In the genomic region with DNA sequence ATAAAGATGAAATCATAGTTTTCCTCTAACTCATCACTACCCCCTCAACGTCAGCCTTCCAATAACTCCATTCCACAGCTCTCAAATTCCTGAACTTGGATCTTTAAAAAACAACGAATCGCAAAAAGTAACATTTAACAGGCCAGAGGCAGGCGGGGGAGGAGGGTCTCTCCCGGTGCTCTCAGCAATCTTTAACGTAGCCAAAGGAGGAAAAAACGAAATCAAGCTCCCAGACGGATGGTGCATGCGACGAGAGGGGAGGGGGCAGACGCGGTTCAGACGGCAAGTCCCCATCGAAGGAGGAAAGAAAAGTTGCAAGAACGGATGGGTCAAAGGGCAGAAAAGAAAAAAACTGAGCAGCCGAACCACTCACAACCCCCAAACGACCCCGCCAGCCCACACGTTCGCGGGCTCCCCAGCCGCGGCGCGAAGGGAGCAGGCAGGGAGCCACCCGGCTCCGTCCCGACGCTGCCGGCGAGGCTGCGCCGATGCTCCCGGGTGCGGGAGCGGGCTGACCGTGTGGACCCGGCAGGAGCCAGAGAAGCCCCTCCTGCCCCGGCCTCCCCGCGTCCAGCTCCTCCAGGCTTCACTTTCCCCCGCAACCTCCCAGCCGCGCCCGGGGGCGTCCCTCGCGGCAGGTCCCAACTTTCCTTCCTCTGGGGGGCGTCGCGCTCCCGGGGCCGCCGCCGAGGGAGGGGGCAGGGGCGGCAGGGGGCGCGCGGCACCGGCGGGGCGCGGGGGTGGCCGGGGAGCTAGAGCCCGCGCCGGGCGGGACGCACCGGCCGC, we compare ENCODE assay signal across 8 cellular contexts. TPM values are rescaled to one million over a fixed set of nuclear protein-coding genes. Genes with fewer than 3 reads are reported as not detected.
DNase-seq lines count a peak whose midpoint lies in the region; ATAC-seq and TF ChIP-seq lines count a peak whose summit lies in the region.

No MANE protein-coding gene starts in this region.

- peak overlapping the region; percentile 87 for H3K4me3 ChIP-seq in GM12865 (ENCODE audit: low read depth, low read length)
- peak overlapping the region; percentile 71 for H3K4me3 ChIP-seq in HFF-Myc (replicated peaks; ENCODE audit: low read depth, low read length)
- peak overlapping the region; percentile 84 for H3K4me3 ChIP-seq in OCI-LY3 (ENCODE audit: low read length)
- H3K4me3 ChIP-seq in thyroid gland (replicated peaks in 1 of 3) = peak overlapping the region; percentile 57 to 95 (median 89)

- peak overlapping the region; percentile 85 for H3K9ac ChIP-seq in OCI-LY3 (ENCODE audit: low read length)

- peak; percentile 32 for DNase-seq in GM12865 (ENCODE audit: low read depth)
- DNase-seq in HFF-Myc (ENCODE audit: extremely low read depth, low read depth) = no peak
- DNase-seq in activated gamma-delta T cell treated with anti-CD3 and anti-CD28 coated beads, Interleukin-2, amount 50 U/mL, for 16 hours (ENCODE audit: low read depth) = peak; percentile 18
- DNase-seq in germinal center (ENCODE audit: low spot score) = peak; percentile 65
- peak; percentile 32 for DNase-seq in occipital lobe (lab: John Stamatoyannopoulos, UW)
- peak; percentile 24 to 36 for DNase-seq in thyroid gland

- H2AFZ ChIP-seq in OCI-LY3 (ENCODE audit: low read depth, low read length) = 0 out of 2 replicates have a peak overlapping the region, but pooled peaks have one; percentile 12

- peak overlapping the region; percentile 85 for H3K4me2 ChIP-seq in OCI-LY3 (ENCODE audit: low read length)

- intact Hi-C loops in thyroid gland (cut with DNase I) = no loop called here

- no peak for TF ChIP-seq POLR2A in thyroid gland (IDR thresholded peaks at IDR 0.05)

- H3K27me3 ChIP-seq in OCI-LY3 (ENCODE audit: low read depth, low read length) (no peaks in the 10 kb centered on the region), thyroid gland (no peaks in the 10 kb centered on the region)

- ATAC-seq in GM18517 (IDR thresholded peaks at IDR 0.05; ENCODE audit: unreplicated experiment) = no peak

- H4K20me1 ChIP-seq in OCI-LY3 (ENCODE audit: insufficient read depth, low read length) = peaks cover 11% of the 10 kb centered on the region; the same call in 1 of the 2 replicates

- H3K4me1 ChIP-seq in OCI-LY3 (ENCODE audit: low read length) (peaks cover 23% of the 10 kb centered on the region), thyroid gland (peaks cover 18 to 27% of the 10 kb centered on the region in 2 donors)

- TF ChIP-seq CTCF in GM12865 (IDR thresholded peaks at IDR 0.05; ENCODE audit: insufficient read depth, low read depth, low read length, missing control alignments) (peak; percentile 29), HFF-Myc (IDR thresholded peaks at IDR 0.05; ENCODE audit: low read depth, low read length, missing control alignments) (no peak), OCI-LY3 (IDR thresholded peaks at IDR 0.05; ENCODE audit: low read depth, low read length) (peak; percentile 36), thyroid gland (IDR thresholded peaks at IDR 0.05) (peak in 2 of 6 experiments; percentile 24 to 41)

- 1 to 2% methylated on average over 33 to 34 of the region's 71 CpGs for WGBS in thyroid gland, 2 donors

- H3K79me2 ChIP-seq in OCI-LY3 (ENCODE audit: low read length) = peaks cover 86% of the 10 kb centered on the region

- H3K27ac ChIP-seq in OCI-LY3 (ENCODE audit: low read length) (peak overlapping the region; percentile 59), thyroid gland (peak overlapping the region in 2 of 3 donors; percentile 84 to 89)

- H3K9me3 ChIP-seq in OCI-LY3 (ENCODE audit: insufficient read depth, low read length) (no peaks in the 10 kb centered on the region), thyroid gland (no peaks in the 10 kb centered on the region)

- H3K36me3 ChIP-seq in OCI-LY3 (replicated peaks; ENCODE audit: low read depth, low read length) (no peaks in the 10 kb centered on the region), thyroid gland (no peaks in the 10 kb centered on the region)

RNA-seq across cellular contexts. Expression of gene PEAK1, which starts 0.7 kb away (rescaled TPM):
- 25.4 TPM for total RNA-seq in occipital lobe
- total RNA-seq in thyroid gland = 10 to 100 TPM; 31.0 to 49.3 (median 35.0) TPM

RNA-seq across cellular contexts. Expression of gene HMG20A, which starts 1.4 kb away (rescaled TPM):
- total RNA-seq in occipital lobe (41.6 TPM), thyroid gland (10 to 100 TPM; 33.1 to 48.7 (median 40.5) TPM)
